22 cellular contexts compared by ENCODE assay signal in the genomic region with DNA sequence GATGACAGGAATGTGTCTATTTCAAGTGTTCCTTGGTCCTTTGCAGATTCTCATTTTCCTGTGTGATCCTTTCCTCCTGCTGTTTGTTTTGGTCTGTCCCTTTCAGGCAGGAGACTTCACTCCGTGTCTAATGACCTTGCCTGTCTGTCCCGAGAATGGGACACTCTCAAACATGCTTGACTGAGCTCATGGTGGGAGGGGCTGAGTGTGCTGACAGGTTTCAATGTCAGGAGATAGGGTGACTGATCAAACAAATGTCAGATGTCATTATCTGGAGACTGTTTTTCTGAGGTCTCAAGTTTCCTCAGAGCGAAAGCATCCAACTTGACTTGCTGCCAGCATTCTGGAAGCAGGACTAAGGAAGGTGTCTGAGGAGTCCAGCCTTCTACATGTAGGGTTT.
DNase-seq lines count a peak whose midpoint lies in the region; ATAC-seq and TF ChIP-seq lines count a peak whose summit lies in the region.
"Had no signal": no experiment of that assay in that cellular context is flagged by ENCODE, and none has a peak within 500 bp of the region (broad histone marks: within the 10 kb centered on the region; RNA-seq: fewer than 3 reads in every experiment).

No MANE protein-coding gene starts in this region.

- H3K4me3 Mint-ChIP-seq in mesothelial cell of epicardium, result no peak overlapping the region
- H3K4me3 Mint-ChIP-seq: dendritic cell treated with granulocyte-macrophage colony-stimulating factor and Interleukin-4, amounts not matched to agents 40 ng/mL and 50 ng/mL, for 4 days had no signal

- no peaks in the 10 kb centered on the region for H3K36me3 ChIP-seq in gastrocnemius medialis
- H3K36me3 ChIP-seq: gastroesophageal sphincter, vagina had no signal

- H3K27me3 ChIP-seq in gastrocnemius medialis, result no peaks in the 10 kb centered on the region
- H3K27me3 ChIP-seq: gastroesophageal sphincter, vagina had no signal

- in situ Hi-C loops in gastrocnemius medialis (cut with MboI; ENCODE audit: low sequenced_read_pairs in 4 of 4), result loop anchor here in 1 of 4 donors (25.0 kb wide), 1 partner anchor 582 kb away; no protein-coding TSS in a partner anchor

- no peaks in the 10 kb centered on the region for H3K9me3 ChIP-seq in gastrocnemius medialis
- H3K9me3 ChIP-seq: A549, gastroesophageal sphincter, vagina had no signal

- no peak overlapping the region for H3K27ac ChIP-seq in gastrocnemius medialis
- H3K27ac ChIP-seq: A549, gastroesophageal sphincter, RWPE1, vagina had no signal

- peaks cover 12% of the 10 kb centered on the region for H3K36me3 Mint-ChIP-seq in mesothelial cell of epicardium
- H3K36me3 Mint-ChIP-seq: activated naive CD4-positive, alpha-beta T cell treated with anti-CD3 and anti-CD28 coated beads, Interleukin-2, amount 50 U/mL, for 72 hours had no signal

- peaks cover 75% of the 10 kb centered on the region for H3K4me1 Mint-ChIP-seq in mesothelial cell of epicardium

- ATAC-seq in Right ventricle myocardium superior (ENCODE audit: poor library complexity) (peak; percentile 10), gastrocnemius medialis (peak; percentile 69 to 80), HG03571 (IDR thresholded peaks at IDR 0.05; ENCODE audit: unreplicated experiment) (no peak)
- ATAC-seq: A549; activated naive CD4-positive, alpha-beta T cell treated with anti-CD3 and anti-CD28 coated beads, Interleukin-2, amount 50 U/mL, for 72 hours; gastroesophageal sphincter; HCT116 had no signal

- no peaks in the 10 kb centered on the region for H3K27me3 Mint-ChIP-seq in mesothelial cell of epicardium (ENCODE audit: low read depth)
- H3K27me3 Mint-ChIP-seq: dendritic cell treated with granulocyte-macrophage colony-stimulating factor and Interleukin-4, amounts not matched to agents 40 ng/mL and 50 ng/mL, for 4 days had no signal

- no peak overlapping the region for H3K4me3 ChIP-seq in gastrocnemius medialis
- H3K4me3 ChIP-seq: A549, gastroesophageal sphincter, lung, smooth muscle cell, vagina had no signal

- TF ChIP-seq CTCF in mesothelial cell of epicardium (IDR thresholded peaks at IDR 0.05; ENCODE audit: unreplicated experiment) (no peak), gastrocnemius medialis (IDR thresholded peaks at IDR 0.05 in 4 of 5, conservative IDR thresholded peaks at IDR 0.05 in 1 of 5) (no peak)

- H3K4me1 ChIP-seq in gastrocnemius medialis, result peaks cover 26 to 32% of the 10 kb centered on the region in 2 donors
- H3K4me1 ChIP-seq: A549, gastroesophageal sphincter, vagina had no signal

- H3K9me3 Mint-ChIP-seq in mesothelial cell of epicardium, result peaks cover 16% of the 10 kb centered on the region

- no peak for TF ChIP-seq POLR2A in gastrocnemius medialis (IDR thresholded peaks at IDR 0.05)

- intact Hi-C loops in Right ventricle myocardium superior (cut with DNase I), result no loop called here
- intact Hi-C loops in cardiac septum (cut with DNase I), result no loop called here
- intact Hi-C loops in gastrocnemius medialis (cut with DNase I; ENCODE audit: low total_unique reads), result no loop called here

- DNase-seq in Right ventricle myocardium superior, result no peak
- DNase-seq in cardiac septum (ENCODE audit: low spot score), result no peak
- peak; percentile 71 for DNase-seq in NCI-H2171 (lab: John Stamatoyannopoulos, UW)
- DNase-seq in mesothelial cell of epicardium (ENCODE audit: low spot score in 2 of 2, unreplicated experiment in 2 of 2), result no peak
- peak; percentile 18 for DNase-seq in gastrocnemius medialis
- DNase-seq in HCEC 1CT, result no peak
- DNase-seq in NCI-H1417 treated with DMSO at 0.1 percent for 48 hours (lab: John Stamatoyannopoulos, UW), result no peak
- DNase-seq: activated CD4-positive, alpha-beta T cell treated with anti-CD3 and anti-CD28 coated beads, Interleukin-2, amount 50 U/mL, for 1 hour; anterior cingulate cortex; central memory CD4-positive, alpha-beta T cell; NCI-H774; stimulated activated CD4-positive, alpha-beta T cell treated with anti-CD3 and anti-CD28 coated beads, Interleukin-2, amount 100 ng/mL, for 24 hours had no signal

- peak overlapping the region; percentile 86 for H3K27ac Mint-ChIP-seq in mesothelial cell of epicardium
- H3K27ac Mint-ChIP-seq: dendritic cell treated with granulocyte-macrophage colony-stimulating factor and Interleukin-4, amounts not matched to agents 40 ng/mL and 50 ng/mL, for 4 days had no signal

Comparison
In these comparisons a context has a peak if more than half of its experiments do, and no peak if none do; other contexts are left out.
1. DNase-seq: peak in NCI-H2171 (single experiment) and gastrocnemius medialis (2 of 2); none in Right ventricle myocardium superior (single experiment), cardiac septum (single experiment), mesothelial cell of epicardium (0 of 2), HCEC 1CT (single experiment) and NCI-H1417 treated with DMSO at 0.1 percent for 48 hours (single experiment).